Comparison of ENCODE assay signal across 1 cellular context in genomic region chr19:51063664-51064063, GRCh38.
TF ChIP-seq lines count a peak whose summit lies in the region.

No MANE protein-coding gene starts in this region.

TF ChIP-seq in GM23338, 12 proteins besides CTCF, POLR2A, EP300 and RAD21:
- TF ChIP-seq CREB1 (CRISPR knock-in tag; IDR thresholded peaks at IDR 0.05; ENCODE audit: low read depth) (no peak), ETS1 (IDR thresholded peaks at IDR 0.05) (no peak), JUNB (IDR thresholded peaks at IDR 0.05; ENCODE audit: unreplicated experiment) (no peak)
